2 cellular contexts compared by ENCODE assay signal in the genomic region with DNA sequence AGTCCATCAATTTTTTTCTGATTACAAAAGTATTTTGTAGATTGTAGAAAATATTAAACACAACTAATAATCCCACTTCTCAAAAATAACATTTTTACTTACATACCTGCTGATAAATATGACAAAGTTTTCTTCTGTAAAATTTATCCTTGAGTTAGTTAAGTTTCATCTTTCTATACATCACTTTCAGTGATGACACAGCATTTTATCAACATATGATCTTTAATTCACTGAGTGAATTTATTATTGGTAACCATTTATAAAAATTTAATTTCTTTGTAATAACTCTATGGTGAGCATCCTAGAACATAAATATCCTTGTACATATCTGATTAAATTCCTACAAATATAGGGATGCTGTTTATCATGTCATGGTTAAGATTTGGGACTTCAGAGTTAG.
A peak's percentile ranks its signal among the peaks of the same experiment; 100 is the strongest.
TF ChIP-seq lines count a peak whose summit lies in the region.

No MANE protein-coding gene starts in this region.

TF ChIP-seq in HepG2, 621 proteins besides CTCF, POLR2A, EP300 and RAD21 (continued from another document):
- peak; percentile 29; the same call in 1 of the 2 replicates for TF ChIP-seq NFE2L2 (IDR thresholded peaks at IDR 0.05; ENCODE audit: low read length)
- peak; percentile 47; the same call in 1 of the 2 replicates for TF ChIP-seq MAFF (IDR thresholded peaks at IDR 0.05; ENCODE audit: low read depth, low read length)
- TF ChIP-seq, protein P1, sequence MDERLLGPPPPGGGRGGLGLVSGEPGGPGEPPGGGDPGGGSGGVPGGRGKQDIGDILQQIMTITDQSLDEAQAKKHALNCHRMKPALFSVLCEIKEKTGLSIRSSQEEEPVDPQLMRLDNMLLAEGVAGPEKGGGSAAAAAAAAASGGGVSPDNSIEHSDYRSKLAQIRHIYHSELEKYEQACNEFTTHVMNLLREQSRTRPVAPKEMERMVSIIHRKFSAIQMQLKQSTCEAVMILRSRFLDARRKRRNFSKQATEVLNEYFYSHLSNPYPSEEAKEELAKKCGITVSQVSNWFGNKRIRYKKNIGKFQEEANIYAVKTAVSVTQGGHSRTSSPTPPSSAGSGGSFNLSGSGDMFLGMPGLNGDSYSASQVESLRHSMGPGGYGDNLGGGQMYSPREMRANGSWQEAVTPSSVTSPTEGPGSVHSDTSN (CRISPR knock-in tag; IDR thresholded peaks at IDR 0.05), result no peak
TF ChIP-seq in HepG2: peak in this region for 3.

TF ChIP-seq in IMR-90, 13 proteins besides CTCF, POLR2A, EP300 and RAD21 (continued from another document):
- TF ChIP-seq MAZ (IDR thresholded peaks at IDR 0.05; ENCODE audit: borderline replicate concordance, low read depth, low read length) (no peak), MXI1 (IDR thresholded peaks at IDR 0.05; ENCODE audit: borderline replicate concordance, low read depth, low read length) (no peak), MAFK (IDR thresholded peaks at IDR 0.05; ENCODE audit: low read depth, low read length) (peak; percentile 37; the same call in 1 of the 2 replicates)
